In genomic region chr13:19601749-19602725, GRCh38 we compare ENCODE assay signal across 8 cellular contexts. TPM values are rescaled to one million over a fixed set of nuclear protein-coding genes. Genes with fewer than 3 reads are reported as not detected.
A peak's percentile ranks its signal among the peaks of the same experiment; 100 is the strongest.
DNase-seq lines count a peak whose midpoint lies in the region; ATAC-seq and TF ChIP-seq lines count a peak whose summit lies in the region.

No MANE protein-coding gene starts in this region.

- H3K4me3 Mint-ChIP-seq in activated T-helper 17 cell treated with anti-CD3 and anti-CD28 coated beads, Interleukin-2, amount 50 U/mL, for 72 hours, result peak overlapping the region; percentile 40

- H3K27me3 Mint-ChIP-seq in activated T-helper 17 cell treated with anti-CD3 and anti-CD28 coated beads, Interleukin-2, amount 50 U/mL, for 72 hours, result peaks cover 34% of the 10 kb centered on the region

- no peaks in the 10 kb centered on the region for H3K4me1 Mint-ChIP-seq in activated T-helper 17 cell treated with anti-CD3 and anti-CD28 coated beads, Interleukin-2, amount 50 U/mL, for 72 hours

- ATAC-seq in GM18858 (IDR thresholded peaks at IDR 0.05; ENCODE audit: unreplicated experiment) (peak; percentile 86), HG02970 (IDR thresholded peaks at IDR 0.05; ENCODE audit: low FRiP score, unreplicated experiment) (peak; percentile 79), Right ventricle myocardium superior (ENCODE audit: poor library complexity) (peak; percentile 93), psoas muscle (peak in 3 of 4 donors; percentile 53 to 72 (median 65))
- peak; percentile 81 for ATAC-seq in activated T-helper 17 cell treated with anti-CD3 and anti-CD28 coated beads, Interleukin-2, amount 50 U/mL, for 72 hours (replicated peaks)

- H3K9me3 ChIP-seq in psoas muscle, result no peaks in the 10 kb centered on the region

- H3K4me1 ChIP-seq in psoas muscle, result peaks cover 4% of the 10 kb centered on the region

- H3K9me3 Mint-ChIP-seq in activated T-helper 17 cell treated with anti-CD3 and anti-CD28 coated beads, Interleukin-2, amount 50 U/mL, for 72 hours, result peaks cover 5% of the 10 kb centered on the region

- H3K27ac Mint-ChIP-seq in activated T-helper 17 cell treated with anti-CD3 and anti-CD28 coated beads, Interleukin-2, amount 50 U/mL, for 72 hours, result no peak overlapping the region

- H3K4me3 ChIP-seq in psoas muscle, result peak overlapping the region; percentile 68

- peak; percentile 9 for TF ChIP-seq CTCF in psoas muscle (IDR thresholded peaks at IDR 0.05)

- peaks cover 4% of the 10 kb centered on the region for H3K36me3 Mint-ChIP-seq in activated T-helper 17 cell treated with anti-CD3 and anti-CD28 coated beads, Interleukin-2, amount 50 U/mL, for 72 hours (ENCODE audit: low read depth)

- intact Hi-C loops in Right ventricle myocardium superior (cut with DNase I) (no loop called here), psoas muscle (cut with DNase I) (no loop called here)

- peak; percentile 9 for DNase-seq in CD1c-positive myeloid dendritic cell (ENCODE audit: extremely low spot score)
- DNase-seq in NCI-H510A treated with DMSO at 0.1 percent for 48 hours (lab: John Stamatoyannopoulos, UW), result peak; percentile 18
- DNase-seq in Right ventricle myocardium superior, result peak; percentile 61
- DNase-seq in psoas muscle, result peak in 1 of 2 donors; percentile 17
- no peak for DNase-seq in caudate nucleus (lab: John Stamatoyannopoulos, UW)

- WGBS in psoas muscle, 3 donors, result 2 to 3% (median 2%) methylated on average over 44 to 108 of the region's 108 CpGs

- no peaks in the 10 kb centered on the region for H3K36me3 ChIP-seq in psoas muscle (ENCODE audit: insufficient read depth in 1 of 2, low read depth in 1 of 2)

- H3K27ac ChIP-seq in psoas muscle, result no peak overlapping the region
- H3K27ac ChIP-seq in caudate nucleus (ENCODE audit: low read depth, low read length), result no peak overlapping the region

- peaks cover 0 to 41% (median 10%) of the 10 kb centered on the region in 3 donors for H3K27me3 ChIP-seq in psoas muscle (ENCODE audit: insufficient read depth in 3 of 3, low read length in 2 of 3)

RNA-seq across cellular contexts. Expression of gene MPHOSPH8, which starts 31.4 kb away (rescaled TPM):
- 10 to 100 TPM; 34.8 to 63.5 TPM for total RNA-seq in activated T-helper 17 cell treated with anti-CD3 and anti-CD28 coated beads, Interleukin-2, amount 50 U/mL, for 72 hours
- 26.0 TPM for total RNA-seq in Right ventricle myocardium superior
- 10 to 100 TPM in 3 of 4 donors, 1 to 10 TPM in 1; 9.2 to 15.6 (median 13.3) TPM for total RNA-seq in psoas muscle
- polyA plus RNA-seq in psoas muscle, result 10 to 100 TPM in 1 of 3 donors, 1 to 10 TPM in 2; 9.0 to 20.6 (median 9.9) TPM

RNA-seq across cellular contexts. Expression of gene TPTE2, which starts 40.7 kb away (rescaled TPM):
- total RNA-seq in activated T-helper 17 cell treated with anti-CD3 and anti-CD28 coated beads, Interleukin-2, amount 50 U/mL, for 72 hours, result under 1 TPM in 1 of 2 donors, not detected in 1; 0.34 TPM
- total RNA-seq in Right ventricle myocardium superior (not detected), psoas muscle (not detected)
- under 1 TPM in 1 of 3 donors, not detected in 2; 0.04 TPM for polyA plus RNA-seq in psoas muscle

Comparison
In these comparisons a context has a peak if more than half of its experiments do, and no peak if none do; other contexts are left out.
1. DNase-seq: peak in CD1c-positive myeloid dendritic cell (single experiment), NCI-H510A treated with DMSO at 0.1 percent for 48 hours (single experiment) and Right ventricle myocardium superior (single experiment); none in caudate nucleus (0 of 61).
2. Peak in every context shown above with its lines, with median percentiles within 50 percentile points of each other: ATAC-seq.